30 cellular contexts compared by ENCODE assay signal in genomic region chr5:88583471-88583870, GRCh38.
"Had no signal": no experiment of that assay in that cellular context is flagged by ENCODE, and none has a peak within 500 bp of the region (broad histone marks: within the 10 kb centered on the region; RNA-seq: fewer than 3 reads in every experiment).

No MANE protein-coding gene starts in this region.

- H3K4me1 ChIP-seq: esophagus muscularis mucosa, foreskin keratinocyte, gastrocnemius medialis, heart left ventricle had no signal

- H3K9me3 Mint-ChIP-seq: activated naive CD4-positive, alpha-beta T cell treated with anti-CD3 and anti-CD28 coated beads, Interleukin-2, amount 10 ng/mL, durations not matched to agents 7 days and 5 days had no signal

- H3K27me3 ChIP-seq: brain microvascular endothelial cell, dorsolateral prefrontal cortex, esophagus muscularis mucosa, foreskin keratinocyte, gastrocnemius medialis, heart left ventricle had no signal

- H3K36me3 ChIP-seq: brain microvascular endothelial cell, esophagus muscularis mucosa, gastrocnemius medialis, heart left ventricle had no signal

- H3K27ac Mint-ChIP-seq: activated CD4-positive, alpha-beta memory T cell treated with anti-CD3 and anti-CD28 coated beads for 36 hours; activated CD4-positive, alpha-beta T cell treated with anti-CD3 and anti-CD28 coated beads for 36 hours; activated CD4-positive, alpha-beta T cell treated with anti-CD3 and anti-CD28 coated beads, Interleukin-2, amount 10 ng/mL, durations not matched to agents 24 days and 14 days; activated CD8-positive, alpha-beta memory T cell treated with anti-CD3 and anti-CD28 coated beads, Interleukin-2, amount 10 ng/mL, durations not matched to agents 7 days and 5 days; activated CD8-positive, alpha-beta T cell treated with anti-CD3 and anti-CD28 coated beads, Interleukin-2, amount 10 ng/mL, durations not matched to agents 7 days and 5 days; activated naive CD4-positive, alpha-beta T cell treated with anti-CD3 and anti-CD28 coated beads, Interleukin-2, amount 10 ng/mL, durations not matched to agents 7 days and 5 days; activated naive CD4-positive, alpha-beta T cell treated with anti-CD3 and anti-CD28 coated beads, Interleukin-2, amount 50 U/mL, for 72 hours; activated naive CD8-positive, alpha-beta T cell treated with anti-CD3 and anti-CD28 coated beads, Interleukin-2, amount 10 ng/mL, durations not matched to agents 7 days and 5 days; activated T-cell treated with anti-CD3 and anti-CD28 coated beads, Interleukin-2, amount 50 U/mL, for 72 hours; dendritic cell treated with granulocyte-macrophage colony-stimulating factor and Interleukin-4, amounts not matched to agents 40 ng/mL and 50 ng/mL, for 4 days; effector memory CD8-positive, alpha-beta T cell had no signal

- H3K27ac ChIP-seq: brain microvascular endothelial cell, coronary artery, dorsolateral prefrontal cortex, esophagus muscularis mucosa, foreskin keratinocyte, gastrocnemius medialis, heart left ventricle had no signal

- H3K4me1 Mint-ChIP-seq: activated CD4-positive, alpha-beta T cell treated with anti-CD3 and anti-CD28 coated beads for 36 hours; activated CD4-positive, alpha-beta T cell treated with anti-CD3 and anti-CD28 coated beads, Interleukin-2, amount 10 ng/mL, durations not matched to agents 24 days and 14 days; activated CD8-positive, alpha-beta memory T cell treated with anti-CD3 and anti-CD28 coated beads, Interleukin-2, amount 10 ng/mL, durations not matched to agents 7 days and 5 days; activated naive CD4-positive, alpha-beta T cell treated with anti-CD3 and anti-CD28 coated beads, Interleukin-2, amount 10 ng/mL, durations not matched to agents 7 days and 5 days; activated naive CD8-positive, alpha-beta T cell treated with anti-CD3 and anti-CD28 coated beads, Interleukin-2, amount 10 ng/mL, durations not matched to agents 7 days and 5 days; central memory CD8-positive, alpha-beta T cell had no signal

- H3K36me3 Mint-ChIP-seq: activated CD8-positive, alpha-beta memory T cell treated with anti-CD3 and anti-CD28 coated beads, Interleukin-2, amount 10 ng/mL, durations not matched to agents 7 days and 5 days; activated naive CD4-positive, alpha-beta T cell treated with anti-CD3 and anti-CD28 coated beads, Interleukin-2, amount 10 ng/mL, durations not matched to agents 7 days and 5 days; activated naive CD8-positive, alpha-beta T cell treated with anti-CD3 and anti-CD28 coated beads, Interleukin-2, amount 10 ng/mL, durations not matched to agents 7 days and 5 days had no signal

- H3K4me3 ChIP-seq: coronary artery, dorsolateral prefrontal cortex, esophagus muscularis mucosa, gastrocnemius medialis, heart left ventricle had no signal

- H3K4me3 Mint-ChIP-seq: activated CD4-positive, alpha-beta memory T cell treated with anti-CD3 and anti-CD28 coated beads for 36 hours; activated CD4-positive, alpha-beta T cell treated with anti-CD3 and anti-CD28 coated beads for 36 hours; activated CD4-positive, alpha-beta T cell treated with anti-CD3 and anti-CD28 coated beads, Interleukin-2, amount 10 ng/mL, durations not matched to agents 24 days and 14 days; activated CD8-positive, alpha-beta memory T cell treated with anti-CD3 and anti-CD28 coated beads, Interleukin-2, amount 10 ng/mL, durations not matched to agents 7 days and 5 days; activated CD8-positive, alpha-beta T cell treated with anti-CD3 and anti-CD28 coated beads, Interleukin-2, amount 10 ng/mL, durations not matched to agents 7 days and 5 days; activated naive CD4-positive, alpha-beta T cell treated with anti-CD3 and anti-CD28 coated beads, Interleukin-2, amount 10 ng/mL, durations not matched to agents 7 days and 5 days; activated naive CD8-positive, alpha-beta T cell treated with anti-CD3 and anti-CD28 coated beads, Interleukin-2, amount 10 ng/mL, durations not matched to agents 7 days and 5 days; activated T-cell treated with anti-CD3 and anti-CD28 coated beads, Interleukin-2, amount 50 U/mL, for 72 hours; central memory CD8-positive, alpha-beta T cell; dendritic cell treated with granulocyte-macrophage colony-stimulating factor and Interleukin-4, amounts not matched to agents 40 ng/mL and 50 ng/mL, for 4 days; effector memory CD8-positive, alpha-beta T cell had no signal

- H3K9me3 ChIP-seq: gastrocnemius medialis had no signal

- ATAC-seq: activated CD4-positive, alpha-beta T cell treated with anti-CD3 and anti-CD28 coated beads for 36 hours; activated CD8-positive, alpha-beta memory T cell treated with anti-CD3 and anti-CD28 coated beads, Interleukin-2, amount 10 ng/mL, durations not matched to agents 7 days and 5 days; activated CD8-positive, alpha-beta T cell treated with anti-CD3 and anti-CD28 coated beads, Interleukin-2, amount 10 ng/mL, durations not matched to agents 7 days and 5 days; activated naive CD4-positive, alpha-beta T cell treated with anti-CD3 and anti-CD28 coated beads, Interleukin-2, amount 50 U/mL, for 72 hours; activated T-cell treated with anti-CD3 and anti-CD28 coated beads, Interleukin-2, amount 50 U/mL, for 72 hours; effector memory CD8-positive, alpha-beta T cell; foreskin keratinocyte; gastrocnemius medialis; heart left ventricle had no signal

- DNase-seq: activated CD4-positive, alpha-beta memory T cell treated with anti-CD3 and anti-CD28 coated beads for 36 hours; activated CD4-positive, alpha-beta T cell treated with anti-CD3 and anti-CD28 coated beads for 36 hours; activated CD4-positive, alpha-beta T cell treated with anti-CD3 and anti-CD28 coated beads, Interleukin-2, amount 10 ng/mL, durations not matched to agents 24 days and 14 days; activated CD4-positive, CD25-positive, alpha-beta regulatory T cell; activated CD4-positive, CD25-positive, alpha-beta regulatory T cell treated with anti-CD3 and anti-CD28 coated beads, Interleukin-2, amount 50 U/mL, for 72 hours; activated CD8-positive, alpha-beta memory T cell treated with anti-CD3 and anti-CD28 coated beads, Interleukin-2, amount 10 ng/mL, durations not matched to agents 7 days and 5 days; activated CD8-positive, alpha-beta memory T cell treated with anti-CD3 and anti-CD28 coated beads, Interleukin-2, amount 50 U/mL, for 4 hours; activated CD8-positive, alpha-beta T cell treated with anti-CD3 and anti-CD28 coated beads, Interleukin-2, amount 10 ng/mL, durations not matched to agents 7 days and 5 days; activated gamma-delta T cell; activated naive CD4-positive, alpha-beta T cell; activated naive CD4-positive, alpha-beta T cell treated with anti-CD3 and anti-CD28 coated beads, Interleukin-2, amount 10 ng/mL, durations not matched to agents 7 days and 5 days; activated naive CD8-positive, alpha-beta T cell treated with anti-CD3 and anti-CD28 coated beads, Interleukin-2, amount 10 ng/mL, durations not matched to agents 7 days and 5 days; activated T-cell treated with anti-CD3 and anti-CD28 coated beads, Interleukin-2, amount 50 U/mL, for 1 hour; activated T-cell treated with anti-CD3 and anti-CD28 coated beads, Interleukin-2, amount 50 U/mL, for 72 hours; anterior cingulate cortex; brain microvascular endothelial cell; dorsolateral prefrontal cortex; effector CD4-positive, alpha-beta T cell; effector memory CD8-positive, alpha-beta T cell; erythroblast; foreskin keratinocyte; gastrocnemius medialis; glutamatergic neuron; heart left ventricle; T-helper 2 cell had no signal

- H3K27me3 Mint-ChIP-seq: activated CD8-positive, alpha-beta memory T cell treated with anti-CD3 and anti-CD28 coated beads, Interleukin-2, amount 10 ng/mL, durations not matched to agents 7 days and 5 days; activated naive CD4-positive, alpha-beta T cell treated with anti-CD3 and anti-CD28 coated beads, Interleukin-2, amount 10 ng/mL, durations not matched to agents 7 days and 5 days; activated naive CD8-positive, alpha-beta T cell treated with anti-CD3 and anti-CD28 coated beads, Interleukin-2, amount 10 ng/mL, durations not matched to agents 7 days and 5 days; dendritic cell treated with granulocyte-macrophage colony-stimulating factor and Interleukin-4, amounts not matched to agents 40 ng/mL and 50 ng/mL, for 4 days had no signal
